7 cellular contexts compared by ENCODE assay signal in the genomic region with DNA sequence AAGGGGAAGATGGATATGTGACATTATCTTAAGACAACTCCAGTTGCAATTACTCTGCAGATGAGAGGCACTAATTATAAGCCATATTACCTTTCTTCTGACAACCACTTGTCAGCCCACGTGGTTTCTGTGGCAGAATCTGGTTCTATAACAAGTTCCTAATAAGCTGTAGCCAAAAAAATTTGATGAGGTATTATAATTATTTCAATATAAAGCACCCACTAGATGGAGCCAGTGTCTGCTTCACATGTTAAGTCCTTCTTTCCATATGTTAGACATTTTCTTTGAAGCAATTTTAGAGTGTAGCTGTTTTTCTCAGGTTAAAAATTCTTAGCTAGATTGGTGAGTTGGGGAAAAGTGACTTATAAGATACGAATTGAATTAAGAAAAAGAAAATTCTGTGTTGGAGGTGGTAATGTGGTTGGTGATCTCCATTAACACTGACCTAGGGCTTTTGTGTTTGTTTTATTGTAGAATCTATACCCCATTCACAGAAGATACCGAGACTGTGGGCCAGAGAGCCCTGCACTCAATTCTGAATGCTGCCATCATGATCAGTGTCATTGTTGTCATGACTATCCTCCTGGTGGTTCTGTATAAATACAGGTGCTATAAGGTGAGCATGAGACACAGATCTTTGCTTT.
DNase-seq lines count a peak whose midpoint lies in the region; FAIRE-seq lines count a peak whose summit lies in the region.

No MANE protein-coding gene starts in this region.

- no peak for FAIRE-seq in HTR-8/SVneo (lab: Jason Lieb, UNC)

- DNase-seq in DMS53 (lab: John Stamatoyannopoulos, UW) (peak; percentile 54), HTR-8/SVneo (ENCODE audit: insufficient read length, low spot score) (peak; percentile 50), SW 1271 (lab: John Stamatoyannopoulos, UW) (peak; percentile 30 to 59), germinal center (ENCODE audit: low spot score) (peak; percentile 34), superior temporal gyrus (ENCODE audit: extremely low spot score) (peak; percentile 83), amygdala (lab: John Stamatoyannopoulos, UW) (no peak), activated T-cell treated with anti-CD3 and anti-CD28 coated beads for 4 hours (no peak)

Comparison
In these comparisons a context has a peak if more than half of its experiments do, and no peak if none do; other contexts are left out.
1. DNase-seq: peak in DMS53 (single experiment), HTR-8/SVneo (single experiment), SW 1271 (2 of 2), germinal center (single experiment) and superior temporal gyrus (single experiment); none in amygdala (0 of 56) and activated T-cell treated with anti-CD3 and anti-CD28 coated beads for 4 hours (single experiment).